Comparison of ENCODE assay signal across 18 cellular contexts in the genomic region with DNA sequence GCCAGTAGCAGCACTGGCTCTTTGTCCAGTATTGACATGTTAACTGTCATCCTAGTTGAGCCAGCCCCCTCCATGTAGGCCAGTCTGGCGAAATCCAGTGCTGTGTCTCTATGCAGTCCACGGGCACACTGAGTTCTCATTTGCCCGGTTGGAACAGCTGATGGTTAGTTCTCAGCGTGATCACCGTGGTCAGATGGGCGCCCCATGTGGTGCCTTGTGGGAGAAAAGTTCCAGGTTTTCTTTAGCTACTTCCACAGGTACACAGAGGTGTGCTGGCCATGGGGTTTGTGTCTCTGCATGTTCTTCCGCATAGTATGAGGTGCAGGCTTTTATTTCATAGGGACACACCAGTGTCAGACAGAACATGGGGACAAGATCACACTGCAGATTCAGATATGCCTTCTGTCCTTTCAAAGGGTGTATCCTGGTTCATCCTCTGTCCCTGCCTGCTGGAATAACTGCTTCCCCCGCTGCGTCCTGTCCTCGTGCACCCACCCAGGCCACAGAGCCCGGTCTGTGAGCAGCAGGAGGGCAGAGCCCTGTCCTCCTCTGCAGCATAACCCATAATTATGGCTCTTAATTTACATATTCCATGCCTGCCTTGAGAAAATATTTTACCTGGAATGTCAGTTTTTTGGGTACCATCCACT.
"Had no signal": no experiment of that assay in that cellular context is flagged by ENCODE, and none has a peak within 500 bp of the region (broad histone marks: within the 10 kb centered on the region; RNA-seq: fewer than 3 reads in every experiment).

No MANE protein-coding gene starts in this region.

- H3K4me3 Mint-ChIP-seq: activated naive CD4-positive, alpha-beta T cell treated with anti-CD3 and anti-CD28 coated beads, Interleukin-2, amount 10 ng/mL, durations not matched to agents 7 days and 5 days; activated T-helper 17 cell treated with anti-CD3 and anti-CD28 coated beads, Interleukin-2, amount 50 U/mL, for 72 hours; memory B cell; natural killer cell had no signal

- H3K4me3 ChIP-seq: colonic mucosa, esophagus squamous epithelium, right atrium auricular region, skin epidermis, tibial nerve, uterus had no signal

- H3K27me3 Mint-ChIP-seq: activated naive CD4-positive, alpha-beta T cell treated with anti-CD3 and anti-CD28 coated beads, Interleukin-2, amount 10 ng/mL, durations not matched to agents 7 days and 5 days had no signal

- H3K36me3 Mint-ChIP-seq: activated naive CD4-positive, alpha-beta T cell treated with anti-CD3 and anti-CD28 coated beads, Interleukin-2, amount 10 ng/mL, durations not matched to agents 7 days and 5 days; memory B cell; natural killer cell had no signal

- DNase-seq: activated CD4-positive, alpha-beta T cell treated with anti-CD3 and anti-CD28 coated beads, Interleukin-2, amount 50 U/mL, for 48 hours; activated naive CD4-positive, alpha-beta T cell treated with anti-CD3 and anti-CD28 coated beads, Interleukin-2, amount 10 ng/mL, durations not matched to agents 7 days and 5 days; colonic mucosa; esophagus squamous epithelium; hippocampal formation; left ventricle myocardium superior; natural killer cell; nucleus accumbens; stimulated activated CD4-positive, alpha-beta T cell treated with anti-CD3 and anti-CD28 coated beads, Interleukin-4, amount 100 ng/mL, for 4 hours; stimulated activated CD8-positive, alpha-beta memory T cell treated with anti-CD3 and anti-CD28 coated beads, Interleukin-4, amount 100 ng/mL, for 48 hours; stimulated activated naive CD4-positive, alpha-beta T cell treated with Interleukin-2 at 50 U/mL for 16 hours; substantia nigra; uterus had no signal

- ATAC-seq: activated T-helper 17 cell treated with anti-CD3 and anti-CD28 coated beads, Interleukin-2, amount 50 U/mL, for 72 hours; left ventricle myocardium superior; natural killer cell had no signal

- H3K27ac Mint-ChIP-seq: activated naive CD4-positive, alpha-beta T cell treated with anti-CD3 and anti-CD28 coated beads, Interleukin-2, amount 10 ng/mL, durations not matched to agents 7 days and 5 days; activated T-helper 17 cell treated with anti-CD3 and anti-CD28 coated beads, Interleukin-2, amount 50 U/mL, for 72 hours; memory B cell; natural killer cell had no signal

- H3K27ac ChIP-seq: colonic mucosa, esophagus squamous epithelium, right atrium auricular region, skin epidermis, tibial nerve, uterus had no signal

- H3K27me3 ChIP-seq: colonic mucosa, esophagus squamous epithelium, right atrium auricular region, tibial nerve, uterus had no signal

- H3K36me3 ChIP-seq: colonic mucosa, right atrium auricular region, uterus had no signal

- H3K4me1 Mint-ChIP-seq: activated naive CD4-positive, alpha-beta T cell treated with anti-CD3 and anti-CD28 coated beads, Interleukin-2, amount 10 ng/mL, durations not matched to agents 7 days and 5 days; activated T-helper 17 cell treated with anti-CD3 and anti-CD28 coated beads, Interleukin-2, amount 50 U/mL, for 72 hours; memory B cell had no signal

- H3K9me3 Mint-ChIP-seq: activated naive CD4-positive, alpha-beta T cell treated with anti-CD3 and anti-CD28 coated beads, Interleukin-2, amount 10 ng/mL, durations not matched to agents 7 days and 5 days; activated T-helper 17 cell treated with anti-CD3 and anti-CD28 coated beads, Interleukin-2, amount 50 U/mL, for 72 hours; memory B cell; natural killer cell had no signal
